ENCODE assay signal across 7 cellular contexts in genomic region chr16:30430428-30430970, GRCh38. TPM values are rescaled to one million over a fixed set of nuclear protein-coding genes. Genes with fewer than 3 reads are reported as not detected.
A peak's percentile ranks its signal among the peaks of the same experiment; 100 is the strongest.
DNase-seq lines count a peak whose midpoint lies in the region; ATAC-seq and TF ChIP-seq lines count a peak whose summit lies in the region.

No MANE protein-coding gene starts in this region.

- no peaks in the 10 kb centered on the region for H3K9me3 ChIP-seq in mesodermal cell (ENCODE audit: control insufficient read depth, low read length)

- H3K4me1 ChIP-seq in mesodermal cell (ENCODE audit: control insufficient read depth, insufficient read depth, low read length, poor library complexity, severe bottlenecking) = no peaks in the 10 kb centered on the region

- ATAC-seq in GM19372 (IDR thresholded peaks at IDR 0.05; ENCODE audit: low read depth, unreplicated experiment) (peak; percentile 6), HG03457 (IDR thresholded peaks at IDR 0.05; ENCODE audit: unreplicated experiment) (peak; percentile 18)

- H3K9me3 Mint-ChIP-seq in MCF 10A (ENCODE audit: unreplicated experiment) = no peaks in the 10 kb centered on the region

- POLR2A ChIA-PET in MCF 10A (lab: Yijun Ruan, JAX) = interaction anchor here (0.6 to 2.1 kb wide), 30 partner anchors 10 to 230 kb away, joined by 3 to 52 read pairs (median 5); partner anchors contain the start of genes SEPHS2, ZNF688, ZNF689 and ZNF747

- H3K36me3 Mint-ChIP-seq in MCF 10A (ENCODE audit: insufficient read depth, unreplicated experiment) = peaks cover 28% of the 10 kb centered on the region

- intact Hi-C loops in MCF 10A (cut with micrococcal nuclease) = loop anchor here (1.0 to 5.0 kb wide), 2 partner anchors 97 to 198 kb away; partner anchors contain the start of gene ZNF768

- BruUV-seq in MCF 10A (replicated peaks; lab: Mats Ljungman, UMichigan) = TSS peak; percentile 57

- H3K4me1 Mint-ChIP-seq in MCF 10A (ENCODE audit: insufficient read depth, unreplicated experiment) = peaks cover 17% of the 10 kb centered on the region

- TF ChIP-seq CTCF in MCF 10A (IDR thresholded peaks at IDR 0.05; ENCODE audit: unreplicated experiment) = no peak

- DNase-seq in MCF 10A (ENCODE audit: unreplicated experiment) (no peak), occipital lobe (lab: John Stamatoyannopoulos, UW) (no peak), NCI-H524 treated with DMSO at 0.1 percent for 48 hours (lab: John Stamatoyannopoulos, UW) (no peak), superior temporal gyrus (ENCODE audit: extremely low spot score) (no peak)

- H3K27ac Mint-ChIP-seq in MCF 10A (ENCODE audit: low read depth, unreplicated experiment) = no peak overlapping the region

- H3K4me3 ChIP-seq in mesodermal cell (ENCODE audit: extremely low read depth, insufficient read depth, low read length, poor library complexity, severe bottlenecking) = peak overlapping the region; percentile 15

- peaks cover 24% of the 10 kb centered on the region for H3K36me3 ChIP-seq in mesodermal cell (ENCODE audit: control insufficient read depth, insufficient read depth, low read length)

- CTCF ChIA-PET in MCF 10A (lab: Yijun Ruan, JAX) = interaction anchor here (0.6 to 3.1 kb wide), 33 partner anchors 10 to 231 kb away, joined by 3 to 31 read pairs (median 4); partner anchors contain the start of genes PRR14, ZNF688, ZNF689 and ZNF747

- 60 to 73% methylated on average over 10 to 19 of the region's 19 CpGs for WGBS in mesodermal cell (ENCODE audit: insufficient coverage in 2 of 2), 2 experiments

- no peaks in the 10 kb centered on the region for H3K27me3 Mint-ChIP-seq in MCF 10A (ENCODE audit: insufficient read depth, unreplicated experiment)

- H3K4me3 Mint-ChIP-seq in MCF 10A (ENCODE audit: unreplicated experiment) = no peak overlapping the region

- no peak overlapping the region for H3K27ac ChIP-seq in mesodermal cell (ENCODE audit: low read depth, low read length, severe bottlenecking)

RNA-seq across cellular contexts. Expression of gene DCTPP1, which starts 0.7 kb away (rescaled TPM):
- 29.1 and 42.4 TPM in 2 replicates for total RNA-seq in MCF 10A (2022)
- 40.5 TPM for polyA plus RNA-seq in mesodermal cell (2013, experiment 1 of 2)
- 35.9 TPM for polyA plus RNA-seq in mesodermal cell (2013, experiment 2 of 2)
- 29.8 TPM for total RNA-seq in occipital lobe

RNA-seq across cellular contexts. Expression of gene SEPHS2, which starts 15.2 kb away (rescaled TPM):
- total RNA-seq in MCF 10A (2022) (51.9 and 73.3 TPM in 2 replicates), occipital lobe (12.3 TPM)
- polyA plus RNA-seq in mesodermal cell (2013, experiment 1 of 2) = 29.3 TPM
- polyA plus RNA-seq in mesodermal cell (2013, experiment 2 of 2) = 25.4 TPM

RNA-seq across cellular contexts. Expression of gene ZNF771, which starts 23.1 kb away (rescaled TPM):
- 8.1 and 8.3 TPM in 2 replicates for total RNA-seq in MCF 10A (2022)
- polyA plus RNA-seq in mesodermal cell (2013, experiment 1 of 2) = 10.7 TPM
- 7.9 TPM for polyA plus RNA-seq in mesodermal cell (2013, experiment 2 of 2)
- total RNA-seq in occipital lobe = 6.9 TPM

RNA-seq across cellular contexts. Expression of gene ZNF48, which starts 35.3 kb away (rescaled TPM):
- total RNA-seq in MCF 10A (2022) (11.0 and 12.4 TPM in 2 replicates), occipital lobe (32.0 TPM)
- polyA plus RNA-seq in mesodermal cell (2013, experiment 1 of 2) = 18.9 TPM
- polyA plus RNA-seq in mesodermal cell (2013, experiment 2 of 2) = 14.7 TPM

RNA-seq across cellular contexts. Expression of gene ITGAL, which starts 42.0 kb away (rescaled TPM):
- not detected in 2 replicates for total RNA-seq in MCF 10A (2022)
- not detected for polyA plus RNA-seq in mesodermal cell (2013, experiment 1 of 2)
- polyA plus RNA-seq in mesodermal cell (2013, experiment 2 of 2) = not detected
- total RNA-seq in occipital lobe = 1.1 TPM
